9 cellular contexts compared by ENCODE assay signal in genomic region chr6:41637179-41638001, GRCh38. TPM values are rescaled to one million over a fixed set of nuclear protein-coding genes. Genes with fewer than 3 reads are reported as not detected.
A peak's percentile ranks its signal among the peaks of the same experiment; 100 is the strongest.
DNase-seq lines count a peak whose midpoint lies in the region; ATAC-seq, FAIRE-seq and TF ChIP-seq lines count a peak whose summit lies in the region.
"Had no signal": no experiment of that assay in that cellular context is flagged by ENCODE, and none has a peak within 500 bp of the region (broad histone marks: within the 10 kb centered on the region; RNA-seq: fewer than 3 reads in every experiment).

No MANE protein-coding gene starts in this region.

- no peaks in the 10 kb centered on the region for H3K9me3 ChIP-seq in HUES6 (ENCODE audit: control insufficient read depth, insufficient read depth, low read depth, low read length)
- no peaks in the 10 kb centered on the region for H3K9me3 ChIP-seq in K562 (replicated peaks; ENCODE audit: control insufficient read depth, insufficient read depth, low read depth, low read length)
- no peaks in the 10 kb centered on the region for H3K9me3 ChIP-seq in smooth muscle cell (replicated peaks; ENCODE audit: low read depth)

- H3K9me1 ChIP-seq in K562 (ENCODE audit: control insufficient read depth, insufficient read depth, low read length) = no peaks in the 10 kb centered on the region

- BruUV-seq in K562 (replicated peaks; lab: Mats Ljungman, UMichigan) = no TSS peak

- peak overlapping the region; percentile 68 for H3K9ac ChIP-seq in HUES6 (ENCODE audit: low read length)
- no peak overlapping the region for H3K9ac ChIP-seq in K562 (ENCODE audit: insufficient read depth in 1 of 2, low read depth in 2 of 2, low read length in 2 of 2)
- H3K9ac ChIP-seq in smooth muscle cell (ENCODE audit: low read depth) = peak overlapping the region; percentile 78
- H3K9ac ChIP-seq: KMS-11 had no signal

- peaks cover 62% of the 10 kb centered on the region for H3K27me3 ChIP-seq in HUES6 (ENCODE audit: control insufficient read depth, insufficient read depth, low read length)
- peaks cover 68 to 93% of the 10 kb centered on the region in 2 experiments for H3K27me3 ChIP-seq in K562 (ENCODE audit: control insufficient read depth in 2 of 2, insufficient read depth in 2 of 2, low read length in 2 of 2)
- H3K27me3 ChIP-seq in kidney epithelial cell (ENCODE audit: control insufficient read depth, insufficient read depth, low read length) = peaks cover 27% of the 10 kb centered on the region
- no peaks in the 10 kb centered on the region for H3K27me3 ChIP-seq in smooth muscle cell (ENCODE audit: low read depth)

- no peak for TF ChIP-seq EP300 in K562 (IDR thresholded peaks at IDR 0.05; ENCODE audit: low read length)

- no peak overlapping the region for H2AFZ ChIP-seq in K562 (ENCODE audit: low read depth, low read length)
- H2AFZ ChIP-seq in smooth muscle cell (ENCODE audit: low read depth) = peak overlapping the region; percentile 72

- no peak overlapping the region for H3K27ac ChIP-seq in HUES6 (ENCODE audit: low read depth, low read length)
- H3K27ac ChIP-seq in K562 (ENCODE audit: extremely low read depth, low read depth, low read length) = no peak overlapping the region
- H3K27ac ChIP-seq in smooth muscle cell (ENCODE audit: low read depth) = peak overlapping the region; percentile 85
- H3K27ac ChIP-seq: KMS-11 had no signal

- peaks cover 41% of the 10 kb centered on the region for H3K4me1 ChIP-seq in HUES6 (ENCODE audit: control insufficient read depth, insufficient read depth, low read length)
- H3K4me1 ChIP-seq in K562 (replicated peaks in 1 of 2; ENCODE audit: control insufficient read depth in 2 of 2, insufficient read depth in 2 of 2, low read length in 2 of 2) = peaks cover 0 to 21% of the 10 kb centered on the region in 2 experiments; a peak in 1 of 5 replicates
- H3K4me1 ChIP-seq in smooth muscle cell (ENCODE audit: low read depth) = peaks cover 35% of the 10 kb centered on the region

- H3K36me3 ChIP-seq in HUES6 (ENCODE audit: control insufficient read depth, insufficient read depth, low read length) (no peaks in the 10 kb centered on the region), K562 (ENCODE audit: control insufficient read depth, insufficient read depth, low read length) (no peaks in the 10 kb centered on the region), kidney epithelial cell (ENCODE audit: control insufficient read depth, insufficient read depth, low read length) (no peaks in the 10 kb centered on the region), smooth muscle cell (ENCODE audit: low read depth) (no peaks in the 10 kb centered on the region)

- ATAC-seq in K562 (no peak), GM19467 (IDR thresholded peaks at IDR 0.05; ENCODE audit: unreplicated experiment) (no peak), HG02938 (IDR thresholded peaks at IDR 0.05; ENCODE audit: unreplicated experiment) (no peak), GM21786 (IDR thresholded peaks at IDR 0.05; ENCODE audit: unreplicated experiment) (no peak), GM19328 (IDR thresholded peaks at IDR 0.05; ENCODE audit: unreplicated experiment) (no peak)

- POLR2A ChIA-PET in K562 (lab: Yijun Ruan, JAX) = interaction anchor here (1.2 kb wide), 1 partner anchor 9 kb away, joined by 4 read pairs; no protein-coding TSS in a partner anchor

- H3K79me2 ChIP-seq in K562 (ENCODE audit: control insufficient read depth, insufficient read depth, low read length) (no peaks in the 10 kb centered on the region), smooth muscle cell (ENCODE audit: low read depth) (peaks cover 51% of the 10 kb centered on the region)

- H3K4me3 ChIP-seq in HUES6 (ENCODE audit: low read depth, low read length) = peak overlapping the region; percentile 92
- H3K4me3 ChIP-seq in K562 = no peak overlapping the region
- peak overlapping the region; percentile 48 for H3K4me3 ChIP-seq in kidney epithelial cell (ENCODE audit: low read depth, low read length)
- peak overlapping the region; percentile 79 for H3K4me3 ChIP-seq in smooth muscle cell

- WGBS in K562 (ENCODE audit: insufficient coverage, low coverage, missing lambda C conversion rate) = 5% methylated on average over 56 of the region's 57 CpGs
- 2% methylated on average over 54 of the region's 57 CpGs for WGBS in smooth muscle cell (ENCODE audit: low lambda C conversion rate)

- intact Hi-C loops in K562 (cut with micrococcal nuclease) = no loop called here

- TF ChIP-seq CTCF in K562 (IDR thresholded peaks at IDR 0.05 in 2 of 3, conservative IDR thresholded peaks at IDR 0.05 in 1 of 3; ENCODE audit: insufficient read depth in 2 of 3, low read depth in 1 of 3, low read length in 3 of 3) = no peak
- no peak for TF ChIP-seq CTCF in kidney epithelial cell (IDR thresholded peaks at IDR 0.05; ENCODE audit: insufficient read depth, low read length, poor library complexity, severe bottlenecking)
- no peak for TF ChIP-seq CTCF in smooth muscle cell (IDR thresholded peaks at IDR 0.05; ENCODE audit: borderline replicate concordance, insufficient read depth, poor library complexity, severe bottlenecking)

- CTCF ChIA-PET in K562 (lab: Yijun Ruan, JAX; ENCODE audit: low intra/inter-chr PET ratio) = no interaction called here

- H4K20me1 ChIP-seq in K562 (replicated peaks; ENCODE audit: control insufficient read depth, insufficient read depth, low read length) = peaks cover 11% of the 10 kb centered on the region
- peaks cover 33% of the 10 kb centered on the region for H4K20me1 ChIP-seq in smooth muscle cell (ENCODE audit: low read depth)

- DNase-seq in K562 (ENCODE audit: extremely low read depth in 1 of 4, low spot score in 3 of 4) (no peak), kidney epithelial cell (ENCODE audit: low read depth) (no peak), smooth muscle cell (lab: John Stamatoyannopoulos, UW; ENCODE audit: unreplicated experiment) (no peak)

- no peak for TF ChIP-seq POLR2A in K562 (conservative IDR thresholded peaks at IDR 0.05)

- H3F3A ChIP-seq in smooth muscle cell (ENCODE audit: low read depth) = peaks cover 35% of the 10 kb centered on the region

- in situ Hi-C loops in K562 (cut with MboI) = no loop called here

- no peak for TF ChIP-seq RAD21 in K562 (CRISPR knock-in tag; conservative IDR thresholded peaks at IDR 0.05 in 1 of 2, IDR thresholded peaks at IDR 0.05 in 1 of 2)

- H3K4me2 ChIP-seq in K562 (ENCODE audit: insufficient read depth, low read length) = no peak overlapping the region
- H3K4me2 ChIP-seq in smooth muscle cell = peak overlapping the region; percentile 96
- H3K4me2 ChIP-seq: KMS-11 had no signal

- FAIRE-seq in K562 (lab: Jason Lieb, UNC) = no peak

TF ChIP-seq in K562, 482 proteins besides CTCF, POLR2A, EP300 and RAD21:
- TF ChIP-seq MLX (CRISPR knock-in tag; conservative IDR thresholded peaks at IDR 0.05) = no peak
- peak; percentile 18 for TF ChIP-seq PCBP1 (IDR thresholded peaks at IDR 0.05; ENCODE audit: low read depth, low read length, poor library complexity, severe bottlenecking)

RNA-seq across cellular contexts. Expression of gene MDFI, which starts 0.9 kb away (rescaled TPM):
- not detected in 2 replicates for total RNA-seq in K562 (2011; cell fraction: chromatin; rRNA removed; ENCODE audit: low replicate concordance)
- not detected in 2 replicates for total RNA-seq in K562 (2011; cell fraction: nucleolus; rRNA removed)
- not detected in 2 replicates for total RNA-seq in K562 (2011; cell fraction: nucleoplasm; rRNA removed)
- total RNA-seq in K562 (2014; rRNA removed) (not detected in 2 replicates), K562 (2014; rRNA removed; fragmentation: Illumina TruSeq; extraction: Trizol) (not detected in 2 replicates), K562 (2015; rRNA removed; fragmentation: Illumina TruSeq; extraction: Trizol) (not detected in 2 replicates), K562 (2021) (not detected in 2 replicates), kidney epithelial cell (84.6 and 99.6 TPM in 2 replicates), smooth muscle cell (168 and 172 TPM in 2 replicates)
- polyA plus RNA-seq in K562 (2011; rRNA removed) (not detected in 2 replicates), K562 (2014; fragmentation: Illumina TruSeq; extraction: Trizol) (not detected in 2 replicates), K562 (2014; fragmentation: Nextera tagmentation; extraction: Ambion mirVana) (not detected), K562 (2014; rRNA removed) (not detected in 2 replicates), smooth muscle cell (92.9 and 102 TPM in 2 replicates)
- polyA plus RNA-seq in K562 (2011; cell fraction: cytosol; rRNA removed) = not detected in 2 replicates
- polyA plus RNA-seq in K562 (2011; cell fraction: nucleus; rRNA removed) = not detected in 2 replicates
- polyA plus RNA-seq in K562 (2012) = not detected in 2 replicates
- not detected in 2 replicates for polyA minus RNA-seq in K562 (2011; rRNA and poly(A)+ RNA removed)
- not detected in 2 replicates for polyA minus RNA-seq in K562 (2011; cell fraction: cytosol; rRNA and poly(A)+ RNA removed)
- polyA minus RNA-seq in K562 (2011; cell fraction: nucleus; rRNA and poly(A)+ RNA removed) = not detected in 2 replicates

Comparison
In these comparisons a context has a peak if more than half of its experiments do, and no peak if none do; other contexts are left out.
1. H3K9ac ChIP-seq: peak in HUES6 (single experiment) and smooth muscle cell (single experiment); none in K562 (0 of 2).
2. RNA of gene MDFI, which starts 0.9 kb away (total RNA-seq): 168 to 172 TPM in smooth muscle cell and 84.6 to 99.6 TPM in kidney epithelial cell; not detected in K562; every median in the first group is over 10 times any median in the second.